In genomic region chr1:223147409-223147808, GRCh38 we compare ENCODE assay signal across 33 cellular contexts. TPM values are rescaled to one million over a fixed set of nuclear protein-coding genes. Genes with fewer than 3 reads are reported as not detected.
"Had no signal": no experiment of that assay in that cellular context is flagged by ENCODE, and none has a peak within 500 bp of the region (broad histone marks: within the 10 kb centered on the region; RNA-seq: fewer than 3 reads in every experiment).

No MANE protein-coding gene starts in this region.

- H3K36me3 ChIP-seq: adrenal gland, ascending aorta, brain microvascular endothelial cell, breast epithelium, cardiac muscle cell had no signal

- H3K4me3 ChIP-seq: adrenal gland, ascending aorta, body of pancreas, breast epithelium, cardiac muscle cell had no signal

- H3K27me3 ChIP-seq: adrenal gland, ascending aorta, body of pancreas, breast epithelium, cardiac muscle cell had no signal

- H3K9me3 ChIP-seq: adrenal gland, body of pancreas, breast epithelium had no signal

- DNase-seq: activated effector memory CD4-positive, alpha-beta T cell treated with anti-CD3 and anti-CD28 coated beads, Interleukin-2, amount 50 U/mL, for 16 hours; activated effector memory CD4-positive, alpha-beta T cell treated with Interleukin-2 at 50 U/mL for 16 hours; activated gamma-delta T cell; activated gamma-delta T cell treated with Interleukin-2 at 50 U/mL for 16 hours; activated naive CD4-positive, alpha-beta T cell; activated naive CD4-positive, alpha-beta T cell treated with anti-CD3 and anti-CD28 coated beads for 36 hours; activated naive CD4-positive, alpha-beta T cell treated with anti-CD3 and anti-CD28 coated beads, Interleukin-2, amount 10 ng/mL, durations not matched to agents 7 days and 5 days; activated naive CD4-positive, alpha-beta T cell treated with anti-CD3 and anti-CD28 coated beads, Interleukin-2, amount 50 U/mL, for 16 hours; activated naive CD4-positive, alpha-beta T cell treated with Interleukin-2 at 50 U/mL for 16 hours; activated naive CD8-positive, alpha-beta T cell treated with anti-CD3 and anti-CD28 coated beads for 36 hours; activated naive CD8-positive, alpha-beta T cell treated with anti-CD3 and anti-CD28 coated beads, Interleukin-2, amount 10 ng/mL, durations not matched to agents 7 days and 5 days; activated naive CD8-positive, alpha-beta T cell treated with anti-CD3 and anti-CD28 coated beads, Interleukin-2, amount 50 U/mL, for 24 hours; activated T-cell treated with anti-CD3 and anti-CD28 coated beads, Interleukin-2, amount 50 U/mL, for 4 hours; activated T-cell treated with anti-CD3 and anti-CD28 coated beads, Interleukin-2, amount 50 U/mL, for 48 hours; activated T-cell treated with anti-CD3 and anti-CD28 coated beads, Interleukin-2, amount 50 U/mL, for 72 hours; adrenal gland; amniotic stem cell; amygdala; anterior cingulate cortex; aorta; body of pancreas; brain microvascular endothelial cell; caudate nucleus; central memory CD4-positive, alpha-beta T cell; cerebellar nuclear complex had no signal

- FAIRE-seq: astrocyte, bronchial epithelial cell had no signal

- ATAC-seq: activated naive CD4-positive, alpha-beta T cell treated with anti-CD3 and anti-CD28 coated beads, Interleukin-2, amount 50 U/mL, for 72 hours; activated naive CD8-positive, alpha-beta T cell treated with anti-CD3 and anti-CD28 coated beads, Interleukin-2, amount 50 U/mL, for 24 hours; activated T-cell treated with anti-CD3 and anti-CD28 coated beads, Interleukin-2, amount 50 U/mL, for 4 hours; activated T-cell treated with anti-CD3 and anti-CD28 coated beads, Interleukin-2, amount 50 U/mL, for 72 hours; activated T-helper 17 cell treated with anti-CD3 and anti-CD28 coated beads, Interleukin-2, amount 50 U/mL, for 72 hours; body of pancreas had no signal

- H3K27ac ChIP-seq: adrenal gland, ascending aorta, body of pancreas, brain microvascular endothelial cell, breast epithelium, cardiac muscle cell had no signal

RNA-seq across cellular contexts. Expression of gene TLR5, which starts 4.4 kb away (rescaled TPM):
- total RNA-seq: activated T-helper 1 cell treated with anti-CD3 and anti-CD28 coated beads, Interleukin-12 subunit alpha, Interleukin-12 subunit beta, Interleukin-2, Interleukin-4 antibody, amounts not matched to agents 30 ng/mL and 10 ng/mL and 1 ng/mL, durations not matched to agents 14 hours and 24 hours and 36 hours had no signal
